9 cellular contexts compared by ENCODE assay signal in genomic region chr4:7045553-7045952, GRCh38. TPM values are rescaled to one million over a fixed set of nuclear protein-coding genes. Genes with fewer than 3 reads are reported as not detected.
A peak's percentile ranks its signal among the peaks of the same experiment; 100 is the strongest.
DNase-seq lines count a peak whose midpoint lies in the region; ATAC-seq and TF ChIP-seq lines count a peak whose summit lies in the region.
"Had no signal": no experiment of that assay in that cellular context is flagged by ENCODE, and none has a peak within 500 bp of the region (broad histone marks: within the 10 kb centered on the region; RNA-seq: fewer than 3 reads in every experiment).

No MANE protein-coding gene starts in this region.

- H3K4me3 Mint-ChIP-seq in activated naive CD8-positive, alpha-beta T cell treated with anti-CD3 and anti-CD28 coated beads, Interleukin-2, amount 50 U/mL, for 24 hours = peak overlapping the region; percentile 84
- H3K4me3 Mint-ChIP-seq in naive thymus-derived CD4-positive, alpha-beta T cell = peak overlapping the region; percentile 90 to 95 (median 92)

- H3K4me1 Mint-ChIP-seq in activated naive CD8-positive, alpha-beta T cell treated with anti-CD3 and anti-CD28 coated beads, Interleukin-2, amount 50 U/mL, for 24 hours = peaks cover 43% of the 10 kb centered on the region
- H3K4me1 Mint-ChIP-seq in naive thymus-derived CD4-positive, alpha-beta T cell = peaks cover 50 to 75% (median 63%) of the 10 kb centered on the region in 7 donors

- no peak for TF ChIP-seq CTCF in AG10803 (conservative IDR thresholded peaks at IDR 0.05; ENCODE audit: low read length)
- no peak for TF ChIP-seq CTCF in GM12875 (IDR thresholded peaks at IDR 0.05; ENCODE audit: borderline replicate concordance, insufficient read depth, low read depth, low read length)

- CTCF ChIA-PET in naive thymus-derived CD4-positive, alpha-beta T cell (lab: Charles Lee) = interaction anchor here (1.1 to 6.9 kb wide), 3 partner anchors 10 to 71 kb away, joined by 3 to 73 read pairs (median 4); partner anchors contain the start of gene GRPEL1

- DNase-seq in AG10803 (ENCODE audit: low read depth) = no peak
- no peak for DNase-seq in activated naive CD8-positive, alpha-beta T cell treated with anti-CD3 and anti-CD28 coated beads, Interleukin-2, amount 50 U/mL, for 24 hours
- DNase-seq in naive thymus-derived CD4-positive, alpha-beta T cell = no peak
- no peak for DNase-seq in stimulated activated CD4-positive, alpha-beta T cell treated with anti-CD3 and anti-CD28 coated beads, Interleukin-4, amount 100 ng/mL, for 4 hours
- DNase-seq in SHP77 treated with DMSO at 0.1 percent for 48 hours (lab: John Stamatoyannopoulos, UW) = no peak
- DNase-seq in hypothalamus (lab: John Stamatoyannopoulos, UW) = no peak
- DNase-seq: IMR-90 had no signal

- POLR2A ChIA-PET in naive thymus-derived CD4-positive, alpha-beta T cell (lab: Charles Lee) = interaction anchor here (1.0 to 8.2 kb wide), 4 partner anchors 11 to 329 kb away, joined by 4 to 173 read pairs (median 10); partner anchors contain the start of genes BLOC1S4 and GRPEL1

- no peaks in the 10 kb centered on the region for H3K9me3 Mint-ChIP-seq in activated naive CD8-positive, alpha-beta T cell treated with anti-CD3 and anti-CD28 coated beads, Interleukin-2, amount 50 U/mL, for 24 hours
- H3K9me3 Mint-ChIP-seq in naive thymus-derived CD4-positive, alpha-beta T cell = peaks cover 0 to 4% (median 0%) of the 10 kb centered on the region in 11 donors

- no peak overlapping the region for H3K27ac ChIP-seq in naive thymus-derived CD4-positive, alpha-beta T cell (ENCODE audit: low read depth, low read length)

- no peak for ATAC-seq in activated naive CD8-positive, alpha-beta T cell treated with anti-CD3 and anti-CD28 coated beads, Interleukin-2, amount 50 U/mL, for 24 hours
- ATAC-seq in naive thymus-derived CD4-positive, alpha-beta T cell = no peak
- no peak for ATAC-seq in GM21447 (IDR thresholded peaks at IDR 0.05; ENCODE audit: unreplicated experiment)

- no peaks in the 10 kb centered on the region for H3K9me3 ChIP-seq in naive thymus-derived CD4-positive, alpha-beta T cell (ENCODE audit: control insufficient read depth in 2 of 3, low read length in 3 of 3)

- peak overlapping the region; percentile 27 for H3K4me3 ChIP-seq in AG10803 (ENCODE audit: low read length)
- H3K4me3 ChIP-seq in GM12875 (ENCODE audit: low read depth, low read length) = peak overlapping the region; percentile 99
- peak overlapping the region; percentile 21 for H3K4me3 ChIP-seq in naive thymus-derived CD4-positive, alpha-beta T cell (ENCODE audit: low read length)

- intact Hi-C loops in naive thymus-derived CD4-positive, alpha-beta T cell (cut with micrococcal nuclease) = no loop called here

- peaks cover 33 to 42% of the 10 kb centered on the region in 2 donors for H3K4me1 ChIP-seq in naive thymus-derived CD4-positive, alpha-beta T cell (ENCODE audit: control insufficient read depth in 2 of 2, insufficient read depth in 2 of 2, low read length in 2 of 2)

- H3K27ac Mint-ChIP-seq in activated naive CD8-positive, alpha-beta T cell treated with anti-CD3 and anti-CD28 coated beads, Interleukin-2, amount 50 U/mL, for 24 hours = no peak overlapping the region
- H3K27ac Mint-ChIP-seq in naive thymus-derived CD4-positive, alpha-beta T cell = peak overlapping the region in 7 of 9 donors; percentile 38 to 92 (median 88)

- H3K36me3 ChIP-seq in naive thymus-derived CD4-positive, alpha-beta T cell (ENCODE audit: control insufficient read depth in 2 of 3, insufficient read depth in 3 of 3, low read length in 3 of 3) = peaks cover 0 to 39% (median 0%) of the 10 kb centered on the region in 3 experiments

- H3K27me3 Mint-ChIP-seq in activated naive CD8-positive, alpha-beta T cell treated with anti-CD3 and anti-CD28 coated beads, Interleukin-2, amount 50 U/mL, for 24 hours = peaks cover 4% of the 10 kb centered on the region
- peaks cover 0 to 15% (median 0%) of the 10 kb centered on the region in 5 donors for H3K27me3 Mint-ChIP-seq in naive thymus-derived CD4-positive, alpha-beta T cell

- H3K27me3 ChIP-seq in naive thymus-derived CD4-positive, alpha-beta T cell (ENCODE audit: control insufficient read depth in 2 of 2, insufficient read depth in 2 of 2, low read length in 2 of 2) = no peaks in the 10 kb centered on the region

- H3K36me3 Mint-ChIP-seq in activated naive CD8-positive, alpha-beta T cell treated with anti-CD3 and anti-CD28 coated beads, Interleukin-2, amount 50 U/mL, for 24 hours (ENCODE audit: low read depth) = no peaks in the 10 kb centered on the region
- peaks cover 0 to 12% (median 4%) of the 10 kb centered on the region in 5 donors for H3K36me3 Mint-ChIP-seq in naive thymus-derived CD4-positive, alpha-beta T cell

RNA-seq across cellular contexts. Expression of gene TADA2B, which starts 2.4 kb away (rescaled TPM):
- total RNA-seq in naive thymus-derived CD4-positive, alpha-beta T cell = 10 to 100 TPM; 26.8 to 49.0 (median 41.5) TPM
- polyA plus RNA-seq in naive thymus-derived CD4-positive, alpha-beta T cell = 1 to 10 TPM; 4.0 to 5.3 TPM

RNA-seq across cellular contexts. Expression of gene GRPEL1, which starts 22.3 kb away (rescaled TPM):
- 10 to 100 TPM; 34.5 to 53.3 (median 49.1) TPM for total RNA-seq in naive thymus-derived CD4-positive, alpha-beta T cell
- 10 to 100 TPM; 38.3 to 45.0 TPM for polyA plus RNA-seq in naive thymus-derived CD4-positive, alpha-beta T cell

Comparison
In these comparisons a context has a peak if more than half of its experiments do, and no peak if none do; other contexts are left out.
1. H3K4me3 ChIP-seq: peak in every context shown above with its lines; median percentile 99 in GM12875; 27 in AG10803; 21 in naive thymus-derived CD4-positive, alpha-beta T cell.